ENCODE assay signal across 30 cellular contexts in genomic region chr2:85157345-85157744, GRCh38.
"Had no signal": no experiment of that assay in that cellular context is flagged by ENCODE, and none has a peak within 500 bp of the region (broad histone marks: within the 10 kb centered on the region; RNA-seq: fewer than 3 reads in every experiment).

No MANE protein-coding gene starts in this region.

- H3K27me3 Mint-ChIP-seq: progenitor cell of endocrine pancreas had no signal

- ATAC-seq: naive thymus-derived CD4-positive, alpha-beta T cell; psoas muscle; right cardiac atrium; sciatic nerve; stimulated activated memory B cell treated with anti-CD40 and anti-IgM and Interleukin-4, amounts not matched to agents 10 μg/mL and 1 μg/mL and 100 μg/mL, for 72 hours; stimulated activated naive CD8-positive, alpha-beta T cell treated with anti-CD3 and anti-CD28 coated beads, Interleukin-15, amount 100 ng/mL, for 72 hours; stimulated activated naive CD8-positive, alpha-beta T cell treated with anti-CD3 and anti-CD28 coated beads, Interleukin-15, Interleukin-2, amounts not matched to agents 100 U/mL and 50 U/mL, for 24 hours had no signal

- H3K36me3 Mint-ChIP-seq: naive thymus-derived CD4-positive, alpha-beta T cell; stimulated activated memory B cell treated with anti-CD40 and anti-IgM and Interleukin-4, amounts not matched to agents 10 μg/mL and 1 μg/mL and 100 μg/mL, for 72 hours had no signal

- H3K27ac Mint-ChIP-seq: naive thymus-derived CD4-positive, alpha-beta T cell; neural progenitor cell; progenitor cell of endocrine pancreas; stimulated activated memory B cell treated with anti-CD40 and anti-IgM and Interleukin-4, amounts not matched to agents 10 μg/mL and 1 μg/mL and 100 μg/mL, for 72 hours; stimulated activated naive CD8-positive, alpha-beta T cell treated with anti-CD3 and anti-CD28 coated beads, Interleukin-15, amount 100 ng/mL, for 72 hours had no signal

- H3K27ac ChIP-seq: neural progenitor cell, ovary, parathyroid adenoma, psoas muscle, skin epidermis, spleen, suprapubic skin, testis, tibial nerve, vagina had no signal

- H3K9me3 Mint-ChIP-seq: naive thymus-derived CD4-positive, alpha-beta T cell; nephron; neural progenitor cell; stimulated activated memory B cell treated with anti-CD40 and anti-IgM and Interleukin-4, amounts not matched to agents 10 μg/mL and 1 μg/mL and 100 μg/mL, for 72 hours; stimulated activated naive CD8-positive, alpha-beta T cell treated with anti-CD3 and anti-CD28 coated beads, Interleukin-15, amount 100 ng/mL, for 72 hours had no signal

- H3K4me3 Mint-ChIP-seq: naive thymus-derived CD4-positive, alpha-beta T cell; nephron; neural progenitor cell; stimulated activated memory B cell treated with anti-CD40 and anti-IgM and Interleukin-4, amounts not matched to agents 10 μg/mL and 1 μg/mL and 100 μg/mL, for 72 hours; stimulated activated naive CD8-positive, alpha-beta T cell treated with anti-CD3 and anti-CD28 coated beads, Interleukin-15, amount 100 ng/mL, for 72 hours had no signal

- H3K9me3 ChIP-seq: ovary, psoas muscle, spleen, suprapubic skin, testis, tibial nerve, upper lobe of left lung, vagina had no signal

- H3K27me3 ChIP-seq: neural progenitor cell, ovary, spleen, suprapubic skin, testis, tibial nerve, upper lobe of left lung, vagina had no signal

- H3K4me3 ChIP-seq: neural progenitor cell, ovary, psoas muscle, skin epidermis, smooth muscle cell, spleen, suprapubic skin, testis, tibial nerve, upper lobe of left lung, vagina had no signal

- DNase-seq: naive thymus-derived CD4-positive, alpha-beta T cell; occipital lobe; ovary; posterior cingulate gyrus; psoas muscle; right cardiac atrium; spleen; stimulated activated CD4-positive, alpha-beta T cell treated with anti-CD3 and anti-CD28 coated beads, Interleukin-12 subunit alpha, Interleukin-12 subunit beta, amount 100 ng/mL, for 4 hours; stimulated activated CD4-positive, alpha-beta T cell treated with anti-CD3 and anti-CD28 coated beads, Interleukin-1b, Interleukin-23, amount 100 ng/mL, for 48 hours; stimulated activated CD4-positive, alpha-beta T cell treated with anti-CD3 and anti-CD28 coated beads, Interleukin-4, amount 100 ng/mL, for 1 hour; stimulated activated CD4-positive, alpha-beta T cell treated with anti-CD3 and anti-CD28 coated beads, Interleukin-4, amount 100 ng/mL, for 4 hours; stimulated activated CD8-positive, alpha-beta memory T cell treated with anti-CD3 and anti-CD28 coated beads, Interleukin-4, amount 100 ng/mL, for 48 hours; stimulated activated naive CD4-positive, alpha-beta T cell; stimulated activated naive CD8-positive, alpha-beta T cell treated with anti-CD3 and anti-CD28 coated beads, Interleukin-15, amount 100 ng/mL, for 72 hours; stimulated activated naive CD8-positive, alpha-beta T cell treated with anti-CD3 and anti-CD28 coated beads, Interleukin-15, Interleukin-2, amounts not matched to agents 100 U/mL and 50 U/mL, for 24 hours; substantia nigra; testis; trophoblast cell; upper lobe of left lung had no signal

- H3K36me3 ChIP-seq: neural progenitor cell, ovary, spleen, suprapubic skin, tibial nerve, upper lobe of left lung, vagina had no signal

- H3K4me1 Mint-ChIP-seq: naive thymus-derived CD4-positive, alpha-beta T cell; stimulated activated memory B cell treated with anti-CD40 and anti-IgM and Interleukin-4, amounts not matched to agents 10 μg/mL and 1 μg/mL and 100 μg/mL, for 72 hours; stimulated activated naive CD8-positive, alpha-beta T cell treated with anti-CD3 and anti-CD28 coated beads, Interleukin-15, amount 100 ng/mL, for 72 hours had no signal
